21 cellular contexts compared by ENCODE assay signal in genomic region chr11:9941991-9942390, GRCh38.
DNase-seq lines count a peak whose midpoint lies in the region; ATAC-seq, FAIRE-seq and TF ChIP-seq lines count a peak whose summit lies in the region.
"Had no signal": no experiment of that assay in that cellular context is flagged by ENCODE, and none has a peak within 500 bp of the region (broad histone marks: within the 10 kb centered on the region; RNA-seq: fewer than 3 reads in every experiment).

No MANE protein-coding gene starts in this region.

- no peak for ATAC-seq in RWPE2 (ENCODE audit: low read depth)
- ATAC-seq in GM21367 (IDR thresholded peaks at IDR 0.05; ENCODE audit: unreplicated experiment), result no peak
- ATAC-seq in activated T-helper 17 cell treated with anti-CD3 and anti-CD28 coated beads, Interleukin-2, amount 50 U/mL, for 72 hours (replicated peaks), result no peak
- ATAC-seq: HCT116, K562, PC-3, SK-N-SH treated with all-trans-retinoic acid at 6 μM for 48 hours, T-cell had no signal

- H3K27me3 ChIP-seq in RWPE2 (ENCODE audit: insufficient read depth, poor library complexity, severe bottlenecking) (no peaks in the 10 kb centered on the region), suprapubic skin (no peaks in the 10 kb centered on the region)
- H3K27me3 ChIP-seq in CD8-positive, alpha-beta memory T cell (ENCODE audit: insufficient read depth, low read length, poor library complexity, severe bottlenecking), result no peaks in the 10 kb centered on the region

- no peak for TF ChIP-seq CTCF in RWPE2 (IDR thresholded peaks at IDR 0.05; ENCODE audit: poor library complexity, severe bottlenecking)
- TF ChIP-seq CTCF in suprapubic skin (IDR thresholded peaks at IDR 0.05), result no peak

- WGBS in suprapubic skin, result 89% methylated on average over 5 of the region's 5 CpGs

- TF ChIP-seq POLR2A in GM12892 (IDR thresholded peaks at IDR 0.05; ENCODE audit: low read depth, low read length), result no peak
- TF ChIP-seq POLR2A in suprapubic skin (IDR thresholded peaks at IDR 0.05), result no peak

- H3K9me3 ChIP-seq in RWPE2 (ENCODE audit: severe bottlenecking) (no peaks in the 10 kb centered on the region), suprapubic skin (no peaks in the 10 kb centered on the region)
- no peaks in the 10 kb centered on the region for H3K9me3 ChIP-seq in CD8-positive, alpha-beta memory T cell (ENCODE audit: low read length)

- H3K4me3 ChIP-seq in RWPE2 (ENCODE audit: severe bottlenecking) (no peak overlapping the region), suprapubic skin (no peak overlapping the region)
- H3K4me3 ChIP-seq in CD8-positive, alpha-beta memory T cell (ENCODE audit: low read length), result no peak overlapping the region
- H3K4me3 ChIP-seq: K562 had no signal

- no peak for TF ChIP-seq EP300 in suprapubic skin (IDR thresholded peaks at IDR 0.05)

- H3K36me3 ChIP-seq in RWPE2 (ENCODE audit: low read depth) (no peaks in the 10 kb centered on the region), suprapubic skin (no peaks in the 10 kb centered on the region)
- no peaks in the 10 kb centered on the region for H3K36me3 ChIP-seq in CD8-positive, alpha-beta memory T cell (ENCODE audit: insufficient read depth, low read length)

- H3K27ac ChIP-seq in RWPE2 (ENCODE audit: poor library complexity, severe bottlenecking), result peak overlapping the region; percentile 72
- H3K27ac ChIP-seq in suprapubic skin, result peak overlapping the region; percentile 48
- H3K27ac ChIP-seq in CD8-positive, alpha-beta memory T cell (ENCODE audit: low read depth, low read length), result no peak overlapping the region
- H3K27ac ChIP-seq: C4-2B had no signal

- H3K4me1 ChIP-seq in RWPE2 (ENCODE audit: insufficient read depth, poor library complexity, severe bottlenecking), result peaks cover 17% of the 10 kb centered on the region
- peaks cover 4% of the 10 kb centered on the region for H3K4me1 ChIP-seq in suprapubic skin
- no peaks in the 10 kb centered on the region for H3K4me1 ChIP-seq in CD8-positive, alpha-beta memory T cell (ENCODE audit: insufficient read depth, low read length)

- H3K4me1 Mint-ChIP-seq in CD8-positive, alpha-beta memory T cell, result no peaks in the 10 kb centered on the region
- no peaks in the 10 kb centered on the region for H3K4me1 Mint-ChIP-seq in activated T-helper 17 cell treated with anti-CD3 and anti-CD28 coated beads, Interleukin-2, amount 50 U/mL, for 72 hours
- H3K4me1 Mint-ChIP-seq: T-cell had no signal

- no peak overlapping the region for H3K27ac Mint-ChIP-seq in CD8-positive, alpha-beta memory T cell
- no peak overlapping the region for H3K27ac Mint-ChIP-seq in activated T-helper 17 cell treated with anti-CD3 and anti-CD28 coated beads, Interleukin-2, amount 50 U/mL, for 72 hours
- H3K27ac Mint-ChIP-seq: T-cell had no signal

- H3K4me3 Mint-ChIP-seq in CD8-positive, alpha-beta memory T cell, result no peak overlapping the region
- H3K4me3 Mint-ChIP-seq in activated T-helper 17 cell treated with anti-CD3 and anti-CD28 coated beads, Interleukin-2, amount 50 U/mL, for 72 hours, result no peak overlapping the region
- H3K4me3 Mint-ChIP-seq: T-cell had no signal

- H3K36me3 Mint-ChIP-seq in CD8-positive, alpha-beta memory T cell, result peaks cover 0 to 16% (median 6%) of the 10 kb centered on the region in 3 donors
- H3K36me3 Mint-ChIP-seq in activated T-helper 17 cell treated with anti-CD3 and anti-CD28 coated beads, Interleukin-2, amount 50 U/mL, for 72 hours (ENCODE audit: low read depth), result no peaks in the 10 kb centered on the region

- H3K27me3 Mint-ChIP-seq in CD8-positive, alpha-beta memory T cell, result no peaks in the 10 kb centered on the region
- H3K27me3 Mint-ChIP-seq in activated T-helper 17 cell treated with anti-CD3 and anti-CD28 coated beads, Interleukin-2, amount 50 U/mL, for 72 hours, result no peaks in the 10 kb centered on the region
- H3K27me3 Mint-ChIP-seq: T-cell had no signal

- peaks cover 0 to 7% (median 3%) of the 10 kb centered on the region in 5 donors for H3K9me3 Mint-ChIP-seq in CD8-positive, alpha-beta memory T cell
- H3K9me3 Mint-ChIP-seq in activated T-helper 17 cell treated with anti-CD3 and anti-CD28 coated beads, Interleukin-2, amount 50 U/mL, for 72 hours, result peaks cover 6% of the 10 kb centered on the region

- POLR2A ChIA-PET in CD8-positive, alpha-beta memory T cell (lab: Charles Lee), result no interaction called here

- FAIRE-seq in GM12892 (lab: Jason Lieb, UNC), result peak; percentile 30
- FAIRE-seq: GM19239, K562 had no signal

- CTCF ChIA-PET in CD8-positive, alpha-beta memory T cell (lab: Charles Lee), result no interaction called here

- DNase-seq in DMS79 (lab: John Stamatoyannopoulos, UW) (peak; percentile 71), GM12892 (ENCODE audit: insufficient read length) (no peak), RWPE2 (ENCODE audit: low spot score) (no peak), suprapubic skin (ENCODE audit: low spot score in 2 of 2) (no peak)
- DNase-seq in CD8-positive, alpha-beta memory T cell, result no peak
- DNase-seq: AML-193, GF-D8, GOT3, NCI-H1930, NCI-H524, PC-3, RPMI8226, SIG-M5, T-cell had no signal
